Comparison of ENCODE assay signal across 10 cellular contexts in the genomic region with DNA sequence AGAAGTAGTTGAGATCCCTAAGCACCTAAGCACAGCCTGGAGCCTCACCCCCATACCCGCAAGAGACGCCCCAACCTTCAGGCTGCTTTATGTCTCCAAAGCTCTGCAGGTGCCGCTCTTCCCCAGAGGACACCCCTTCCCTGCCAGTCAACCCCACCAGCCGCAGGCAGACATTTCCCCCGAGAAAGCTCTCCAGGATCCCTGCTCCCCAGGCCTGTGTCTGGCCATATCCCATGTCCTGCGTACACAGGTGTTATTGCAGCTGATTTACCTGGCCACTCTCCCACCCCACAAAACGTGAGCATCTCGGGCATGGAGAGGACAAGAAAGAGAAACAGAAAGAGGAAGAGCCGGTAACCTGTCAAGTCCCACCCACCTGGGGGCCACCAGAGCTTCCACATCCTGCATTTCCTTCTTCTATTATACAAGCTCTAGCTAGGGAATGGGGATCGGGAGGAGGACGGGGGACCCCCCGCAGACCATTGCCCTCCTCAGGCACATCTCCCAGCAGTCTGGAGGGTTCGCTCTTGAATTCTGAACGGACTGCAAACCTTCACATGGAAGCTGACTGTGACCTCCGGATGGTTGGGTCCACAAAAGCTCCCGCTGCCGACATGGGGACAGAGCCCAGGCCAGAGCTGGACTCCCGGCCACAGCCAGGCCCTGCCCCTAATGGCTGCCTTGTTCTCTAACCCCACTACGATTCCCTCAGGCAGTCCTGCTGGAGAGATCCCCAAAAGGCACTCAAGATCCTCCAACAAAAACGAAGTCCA. TPM values are rescaled to one million over a fixed set of nuclear protein-coding genes. Genes with fewer than 3 reads are reported as not detected.
DNase-seq lines count a peak whose midpoint lies in the region; ATAC-seq, FAIRE-seq and TF ChIP-seq lines count a peak whose summit lies in the region.
"Had no signal": no experiment of that assay in that cellular context is flagged by ENCODE, and none has a peak within 500 bp of the region (broad histone marks: within the 10 kb centered on the region; RNA-seq: fewer than 3 reads in every experiment).

No MANE protein-coding gene starts in this region.

- no peak overlapping the region for H3K4me3 ChIP-seq in ACC112 (ENCODE audit: low read depth, low read length)
- H3K4me3 ChIP-seq in OCI-LY1 (ENCODE audit: low read depth, low read length, poor library complexity, severe bottlenecking): peak overlapping the region; percentile 66
- H3K4me3 ChIP-seq in kidney (ENCODE audit: low read length in 2 of 2): no peak overlapping the region

- peak; percentile 42 for ATAC-seq in GM19025 (IDR thresholded peaks at IDR 0.05; ENCODE audit: low read depth, unreplicated experiment)
- ATAC-seq: left lobe of liver had no signal

- H3K27me3 ChIP-seq in ACC112 (ENCODE audit: insufficient read depth, low read length) (no peaks in the 10 kb centered on the region), OCI-LY1 (ENCODE audit: insufficient read depth, low read length) (no peaks in the 10 kb centered on the region)

- TF ChIP-seq CTCF in OCI-LY1 (IDR thresholded peaks at IDR 0.05; ENCODE audit: low read length): no peak
- TF ChIP-seq CTCF in endothelial cell (IDR thresholded peaks at IDR 0.05; ENCODE audit: unreplicated experiment): no peak
- no peak for TF ChIP-seq CTCF in kidney (IDR thresholded peaks at IDR 0.05; ENCODE audit: borderline replicate concordance, extremely low read depth, insufficient read depth)

- no peaks in the 10 kb centered on the region for H3K36me3 Mint-ChIP-seq in endothelial cell (ENCODE audit: low read depth, unreplicated experiment)

- H3K9me2 ChIP-seq in OCI-LY1 (ENCODE audit: low read depth, low read length): no peaks in the 10 kb centered on the region

- H3K9ac ChIP-seq in OCI-LY1 (ENCODE audit: low read length): peak overlapping the region; percentile 57
- no peak overlapping the region for H3K9ac ChIP-seq in kidney (ENCODE audit: low read length in 2 of 2)

- intact Hi-C loops in kidney (cut with DNase I): no loop called here

- no peaks in the 10 kb centered on the region for H3K9me3 Mint-ChIP-seq in endothelial cell (ENCODE audit: unreplicated experiment)

- no peak overlapping the region for H3K27ac Mint-ChIP-seq in endothelial cell (ENCODE audit: unreplicated experiment)

- 0 out of 2 replicates have a peak overlapping the region, but pooled peaks have one; percentile 10 for H3K27ac ChIP-seq in ACC112 (ENCODE audit: low read depth, low read length)
- peak overlapping the region; percentile 86 for H3K27ac ChIP-seq in OCI-LY1 (ENCODE audit: low read depth, low read length, poor library complexity, severe bottlenecking)
- peak overlapping the region in 1 of 2 donors; percentile 20 for H3K27ac ChIP-seq in kidney (ENCODE audit: low read depth in 2 of 2, low read length in 2 of 2)

- no peak for DNase-seq in endothelial cell (ENCODE audit: low spot score)
- DNase-seq in NCI-H748 (lab: John Stamatoyannopoulos, UW; ENCODE audit: unreplicated experiment): no peak
- no peak for DNase-seq in midbrain (lab: John Stamatoyannopoulos, UW)
- DNase-seq in GOT3 (lab: John Stamatoyannopoulos, UW): no peak
- no peak for DNase-seq in kidney
- DNase-seq: NCI-H1092 had no signal

- peaks cover 10% of the 10 kb centered on the region for H3K27me3 Mint-ChIP-seq in endothelial cell (ENCODE audit: unreplicated experiment)

- H3K36me3 ChIP-seq in ACC112 (ENCODE audit: insufficient read depth, low read length) (no peaks in the 10 kb centered on the region), OCI-LY1 (ENCODE audit: insufficient read depth, low read length) (peaks cover 37% of the 10 kb centered on the region; the same call in 1 of the 2 replicates), kidney (ENCODE audit: control insufficient read depth in 1 of 2, insufficient read depth in 2 of 2, low read length in 2 of 2) (no peaks in the 10 kb centered on the region)

- H2AFZ ChIP-seq in ACC112 (ENCODE audit: low read length, unreplicated experiment) (no peak overlapping the region), OCI-LY1 (ENCODE audit: low read length) (no peak overlapping the region)

- peaks cover 3% of the 10 kb centered on the region; the same call in 1 of the 2 replicates for H3F3A ChIP-seq in OCI-LY1 (ENCODE audit: insufficient read depth, low read length)

- H4K20me1 ChIP-seq in OCI-LY1 (ENCODE audit: insufficient read depth, low read length): no peaks in the 10 kb centered on the region

- FAIRE-seq in kidney (lab: Jason Lieb, UNC): no peak

- peak overlapping the region; percentile 21 for H3K4me3 Mint-ChIP-seq in endothelial cell (ENCODE audit: unreplicated experiment)

- peak overlapping the region; percentile 68 for H3K4me2 ChIP-seq in OCI-LY1 (ENCODE audit: low read length)

- H3K4me1 Mint-ChIP-seq in endothelial cell (ENCODE audit: unreplicated experiment): peaks cover 55% of the 10 kb centered on the region

- peaks cover 18% of the 10 kb centered on the region for H3K4me1 ChIP-seq in ACC112 (ENCODE audit: control insufficient read depth, insufficient read depth, low read length, unreplicated experiment)
- H3K4me1 ChIP-seq in OCI-LY1 (ENCODE audit: insufficient read depth, low read length, severe bottlenecking): peaks cover 95% of the 10 kb centered on the region
- H3K4me1 ChIP-seq in kidney (ENCODE audit: control insufficient read depth in 1 of 2, insufficient read depth in 1 of 2, low read depth in 1 of 2, low read length in 2 of 2): peaks cover 7 to 27% of the 10 kb centered on the region in 2 donors

- H3K79me2 ChIP-seq in ACC112 (ENCODE audit: control insufficient read depth, insufficient read depth, low read length, unreplicated experiment) (no peaks in the 10 kb centered on the region), OCI-LY1 (ENCODE audit: insufficient read depth, low read length) (peaks cover 90% of the 10 kb centered on the region)

- H3K9me3 ChIP-seq in OCI-LY1 (ENCODE audit: low read length) (no peaks in the 10 kb centered on the region), kidney (ENCODE audit: control insufficient read depth in 1 of 2, low read length in 2 of 2) (no peaks in the 10 kb centered on the region)

RNA-seq across cellular contexts. Expression of a gene that starts 17.6 kb away (rescaled TPM):
- total RNA-seq in endothelial cell (ENCODE audit: unreplicated experiment) (48.2 TPM), kidney (32.8 TPM)
- polyA plus RNA-seq in kidney (ENCODE audit: insufficient read depth, low read depth, low replicate concordance): 6.6 TPM
